ENCODE assay signal across 22 cellular contexts in the genomic region with DNA sequence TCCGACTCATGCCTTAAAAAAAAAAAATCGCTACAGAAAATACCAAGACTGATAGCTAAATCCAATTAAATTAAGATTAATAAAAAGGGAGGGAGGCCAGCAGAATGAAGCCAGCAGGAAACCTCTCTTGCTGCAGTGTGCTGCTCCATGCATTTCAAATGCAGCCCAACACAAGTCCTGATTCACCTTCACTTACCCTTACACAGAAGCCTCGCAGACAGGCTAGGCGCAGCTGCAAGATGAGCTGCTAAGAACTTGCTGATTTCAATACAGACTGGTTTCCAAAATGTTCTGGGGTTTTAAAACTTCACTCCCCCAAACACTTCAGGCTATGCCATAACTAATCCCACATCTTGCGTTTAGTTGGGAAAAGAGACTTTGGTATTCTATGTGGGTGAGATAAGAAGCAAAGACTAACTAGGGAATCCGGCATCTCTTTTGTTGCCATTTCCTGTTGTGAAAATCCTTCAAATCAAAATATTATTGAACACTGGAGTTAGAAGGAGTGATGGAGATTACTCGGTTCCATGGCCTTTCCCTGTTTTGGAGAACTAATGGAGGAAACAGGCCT.
DNase-seq lines count a peak whose midpoint lies in the region; TF ChIP-seq lines count a peak whose summit lies in the region.
"Had no signal": no experiment of that assay in that cellular context is flagged by ENCODE, and none has a peak within 500 bp of the region (broad histone marks: within the 10 kb centered on the region; RNA-seq: fewer than 3 reads in every experiment).

No MANE protein-coding gene starts in this region.

- peak overlapping the region; percentile 84 to 85 for H3K27ac ChIP-seq in breast epithelium
- peak overlapping the region; percentile 9 to 47 for H3K27ac ChIP-seq in uterus
- H3K27ac ChIP-seq: left ventricle myocardium inferior, parathyroid adenoma had no signal

- intact Hi-C loops in breast epithelium (cut with DNase I; ENCODE audit: low total_unique reads): no loop called here
- intact Hi-C loops in MCF 10A (cut with micrococcal nuclease): loop anchor here (5.0 kb wide), 2 partner anchors 92 to 327 kb away; no protein-coding TSS in a partner anchor
- intact Hi-C loops in dendritic cell treated with granulocyte-macrophage colony-stimulating factor and Interleukin-4, amounts not matched to agents 40 ng/mL and 50 ng/mL, for 4 days (cut with micrococcal nuclease): loop anchor here (5.0 kb wide), 2 partner anchors 32 to 102 kb away; no protein-coding TSS in a partner anchor
- intact Hi-C loops in uterus (cut with DNase I; ENCODE audit: low total_unique reads): loop anchor here (5.0 kb wide), 1 partner anchor 112 kb away; a partner anchor contains a TSS

- H3K9ac ChIP-seq in mucosa of stomach (ENCODE audit: low read length): peak overlapping the region; percentile 42
- H3K9ac ChIP-seq: parathyroid adenoma had no signal

- no peaks in the 10 kb centered on the region for H3K9me3 Mint-ChIP-seq in MCF 10A (ENCODE audit: unreplicated experiment)
- H3K9me3 Mint-ChIP-seq in dendritic cell treated with granulocyte-macrophage colony-stimulating factor and Interleukin-4, amounts not matched to agents 40 ng/mL and 50 ng/mL, for 4 days: no peaks in the 10 kb centered on the region
- H3K9me3 Mint-ChIP-seq in chondrocyte (ENCODE audit: low read depth): no peaks in the 10 kb centered on the region
- H3K9me3 Mint-ChIP-seq: activated naive CD8-positive, alpha-beta T cell treated with anti-CD3 and anti-CD28 coated beads for 36 hours; activated T-helper 1 cell treated with anti-CD3 and anti-CD28 coated beads, Interleukin-12 subunit alpha, Interleukin-12 subunit beta, Interleukin-2, Interleukin-4 antibody, amounts not matched to agents 30 ng/mL and 10 ng/mL and 1 ng/mL, durations not matched to agents 14 hours and 24 hours and 36 hours; naive B cell; stimulated activated naive CD8-positive, alpha-beta T cell treated with anti-CD3 and anti-CD28 coated beads, Interleukin-15, Interleukin-2, amounts not matched to agents 100 ng/mL and 50 ng/mL, for 24 hours had no signal

- no peaks in the 10 kb centered on the region for H3K27me3 Mint-ChIP-seq in MCF 10A (ENCODE audit: insufficient read depth, unreplicated experiment)
- no peaks in the 10 kb centered on the region for H3K27me3 Mint-ChIP-seq in dendritic cell treated with granulocyte-macrophage colony-stimulating factor and Interleukin-4, amounts not matched to agents 40 ng/mL and 50 ng/mL, for 4 days
- H3K27me3 Mint-ChIP-seq in chondrocyte (ENCODE audit: low read depth): no peaks in the 10 kb centered on the region
- H3K27me3 Mint-ChIP-seq: activated naive CD8-positive, alpha-beta T cell treated with anti-CD3 and anti-CD28 coated beads for 36 hours; stimulated activated naive CD8-positive, alpha-beta T cell treated with anti-CD3 and anti-CD28 coated beads, Interleukin-15, Interleukin-2, amounts not matched to agents 100 ng/mL and 50 ng/mL, for 24 hours had no signal

- H3K27ac Mint-ChIP-seq in MCF 10A (ENCODE audit: low read depth, unreplicated experiment) (no peak overlapping the region), chondrocyte (ENCODE audit: unreplicated experiment) (no peak overlapping the region)
- peak overlapping the region; percentile 37 for H3K27ac Mint-ChIP-seq in dendritic cell treated with granulocyte-macrophage colony-stimulating factor and Interleukin-4, amounts not matched to agents 40 ng/mL and 50 ng/mL, for 4 days
- H3K27ac Mint-ChIP-seq: activated naive CD8-positive, alpha-beta T cell treated with anti-CD3 and anti-CD28 coated beads for 36 hours; activated T-helper 1 cell treated with anti-CD3 and anti-CD28 coated beads, Interleukin-12 subunit alpha, Interleukin-12 subunit beta, Interleukin-2, Interleukin-4 antibody, amounts not matched to agents 30 ng/mL and 10 ng/mL and 1 ng/mL, durations not matched to agents 14 hours and 24 hours and 36 hours; stimulated activated naive CD8-positive, alpha-beta T cell treated with anti-CD3 and anti-CD28 coated beads, Interleukin-15, Interleukin-2, amounts not matched to agents 100 ng/mL and 50 ng/mL, for 24 hours had no signal

- POLR2A ChIA-PET in MCF 10A (lab: Yijun Ruan, JAX): interaction anchor here (1.1 to 9.0 kb wide), 5 partner anchors 11 to 114 kb away, joined by 3 to 104 read pairs (median 6); a partner anchor contains a TSS

- CTCF ChIA-PET in MCF 10A (lab: Yijun Ruan, JAX): interaction anchor here (0.6 to 11.6 kb wide), 8 partner anchors 12 to 640 kb away, joined by 3 to 169 read pairs (median 4); no protein-coding TSS in a partner anchor

- no peaks in the 10 kb centered on the region for H3K36me3 ChIP-seq in breast epithelium
- H3K36me3 ChIP-seq in mucosa of stomach (ENCODE audit: control insufficient read depth, insufficient read depth, low read length): no peaks in the 10 kb centered on the region
- H3K36me3 ChIP-seq in uterus: no peaks in the 10 kb centered on the region
- H3K36me3 ChIP-seq: left ventricle myocardium inferior, vagina had no signal

- H3K4me1 Mint-ChIP-seq in MCF 10A (ENCODE audit: insufficient read depth, unreplicated experiment) (peaks cover 24% of the 10 kb centered on the region), chondrocyte (ENCODE audit: low read depth) (peaks cover 73% of the 10 kb centered on the region)
- peaks cover 56% of the 10 kb centered on the region for H3K4me1 Mint-ChIP-seq in dendritic cell treated with granulocyte-macrophage colony-stimulating factor and Interleukin-4, amounts not matched to agents 40 ng/mL and 50 ng/mL, for 4 days (ENCODE audit: low read depth)

- no TSS peak for BruUV-seq in MCF 10A (replicated peaks; lab: Mats Ljungman, UMichigan)

- H3K9me3 ChIP-seq in breast epithelium (no peaks in the 10 kb centered on the region), mucosa of stomach (ENCODE audit: control insufficient read depth, low read length) (no peaks in the 10 kb centered on the region), uterus (no peaks in the 10 kb centered on the region)
- H3K9me3 ChIP-seq: left ventricle myocardium inferior, vagina had no signal

- H3K4me1 ChIP-seq in breast epithelium: peaks cover 0 to 5% of the 10 kb centered on the region in 2 donors
- peaks cover 80% of the 10 kb centered on the region for H3K4me1 ChIP-seq in mucosa of stomach (ENCODE audit: control insufficient read depth, insufficient read depth, low read length)
- peaks cover 4 to 5% of the 10 kb centered on the region in 2 donors for H3K4me1 ChIP-seq in uterus

- H3K36me3 Mint-ChIP-seq in MCF 10A (ENCODE audit: insufficient read depth, unreplicated experiment): peaks cover 3% of the 10 kb centered on the region
- no peaks in the 10 kb centered on the region for H3K36me3 Mint-ChIP-seq in dendritic cell treated with granulocyte-macrophage colony-stimulating factor and Interleukin-4, amounts not matched to agents 40 ng/mL and 50 ng/mL, for 4 days (ENCODE audit: low read depth)
- H3K36me3 Mint-ChIP-seq in chondrocyte (ENCODE audit: low read depth): no peaks in the 10 kb centered on the region
- H3K36me3 Mint-ChIP-seq: activated naive CD8-positive, alpha-beta T cell treated with anti-CD3 and anti-CD28 coated beads for 36 hours; naive B cell had no signal

- TF ChIP-seq POLR2A in breast epithelium (IDR thresholded peaks at IDR 0.05) (no peak), uterus (IDR thresholded peaks at IDR 0.05) (no peak)

- H3K27me3 ChIP-seq in breast epithelium: no peaks in the 10 kb centered on the region
- no peaks in the 10 kb centered on the region for H3K27me3 ChIP-seq in mucosa of stomach (ENCODE audit: control insufficient read depth, insufficient read depth, low read length)
- H3K27me3 ChIP-seq in uterus: no peaks in the 10 kb centered on the region
- H3K27me3 ChIP-seq: vagina had no signal

- H3K4me3 Mint-ChIP-seq in MCF 10A (ENCODE audit: unreplicated experiment): no peak overlapping the region
- H3K4me3 Mint-ChIP-seq in dendritic cell treated with granulocyte-macrophage colony-stimulating factor and Interleukin-4, amounts not matched to agents 40 ng/mL and 50 ng/mL, for 4 days: no peak overlapping the region
- no peak overlapping the region for H3K4me3 Mint-ChIP-seq in chondrocyte (ENCODE audit: unreplicated experiment)
- H3K4me3 Mint-ChIP-seq: activated naive CD8-positive, alpha-beta T cell treated with anti-CD3 and anti-CD28 coated beads for 36 hours; activated T-helper 1 cell treated with anti-CD3 and anti-CD28 coated beads, Interleukin-12 subunit alpha, Interleukin-12 subunit beta, Interleukin-2, Interleukin-4 antibody, amounts not matched to agents 30 ng/mL and 10 ng/mL and 1 ng/mL, durations not matched to agents 14 hours and 24 hours and 36 hours; stimulated activated naive CD8-positive, alpha-beta T cell treated with anti-CD3 and anti-CD28 coated beads, Interleukin-15, Interleukin-2, amounts not matched to agents 100 ng/mL and 50 ng/mL, for 24 hours had no signal

- DNase-seq in breast epithelium (ENCODE audit: low spot score in 2 of 2) (no peak), MCF 10A (ENCODE audit: unreplicated experiment) (no peak), uterus (no peak), D341Med (ENCODE audit: low spot score) (no peak), chondrocyte (ENCODE audit: low spot score) (no peak), NCI-H146 (lab: John Stamatoyannopoulos, UW) (no peak)
- DNase-seq: activated CD4-positive, CD25-positive, alpha-beta regulatory T cell treated with anti-CD3 and anti-CD28 coated beads, Interleukin-2, amount 50 U/mL, for 72 hours; activated naive CD8-positive, alpha-beta T cell treated with anti-CD3 and anti-CD28 coated beads for 36 hours; DMS 273 treated with DMSO at 0.1 percent for 48 hours; GF-D8; left ventricle myocardium inferior; naive B cell; NCI-H1417 treated with DMSO at 0.1 percent for 48 hours; NCI-H748 treated with DMSO at 0.1 percent for 48 hours; stimulated activated CD4-positive, alpha-beta T cell treated with anti-CD3 and anti-CD28 coated beads, Interleukin-2, amount 100 ng/mL, for 24 hours; T1000 had no signal

- H3K4me3 ChIP-seq in breast epithelium (no peak overlapping the region), mucosa of stomach (ENCODE audit: low read length) (no peak overlapping the region), uterus (no peak overlapping the region)
- H3K4me3 ChIP-seq: left ventricle myocardium inferior, vagina had no signal

- no peak for TF ChIP-seq CTCF in breast epithelium (IDR thresholded peaks at IDR 0.05)
- TF ChIP-seq CTCF in MCF 10A (IDR thresholded peaks at IDR 0.05; ENCODE audit: unreplicated experiment): no peak
- TF ChIP-seq CTCF in uterus (IDR thresholded peaks at IDR 0.05): no peak
- no peak for TF ChIP-seq CTCF in chondrocyte (IDR thresholded peaks at IDR 0.05)
